ENCODE assay signal across 19 cellular contexts in the genomic region with DNA sequence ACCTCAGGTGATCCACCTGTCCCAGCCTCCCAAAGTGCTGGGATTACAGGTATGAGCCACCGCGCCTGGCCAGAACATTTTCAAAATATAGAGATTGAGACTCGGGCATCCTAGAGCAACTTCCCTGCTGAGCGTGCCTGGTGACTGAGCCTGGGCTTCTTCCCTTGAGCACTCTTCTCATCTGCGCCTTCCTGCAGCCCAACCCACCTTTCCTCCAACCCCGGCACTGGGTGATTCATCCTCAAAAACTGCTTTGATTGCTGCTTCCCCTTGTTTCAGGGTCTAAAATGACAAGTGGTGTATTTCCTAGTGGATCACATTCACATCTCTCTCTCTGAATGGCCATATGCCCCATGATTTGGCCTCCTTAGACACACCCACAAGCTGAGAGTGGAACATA.
"Had no signal": no experiment of that assay in that cellular context is flagged by ENCODE, and none has a peak within 500 bp of the region (broad histone marks: within the 10 kb centered on the region; RNA-seq: fewer than 3 reads in every experiment).

No MANE protein-coding gene starts in this region.

- ATAC-seq: activated CD8-positive, alpha-beta T cell treated with anti-CD3 and anti-CD28 coated beads for 36 hours; naive thymus-derived CD8-positive, alpha-beta T cell; stimulated activated effector memory CD8-positive, alpha-beta T cell treated with anti-CD3 and anti-CD28 coated beads, Interleukin-12 subunit alpha, Interleukin-12 subunit beta, amount 100 ng/mL, for 72 hours had no signal

- H3K27me3 ChIP-seq: esophagus squamous epithelium, right lobe of liver, stomach, upper lobe of left lung had no signal

- H3K27ac ChIP-seq: esophagus squamous epithelium, parathyroid adenoma, right lobe of liver, stomach, upper lobe of left lung had no signal

- H3K4me1 ChIP-seq: esophagus squamous epithelium, parathyroid adenoma, right lobe of liver, stomach, upper lobe of left lung had no signal

- H3K9me3 Mint-ChIP-seq: activated B cell treated with CpG ODN at 0.5 μM for 24 hours; activated CD8-positive, alpha-beta T cell treated with anti-CD3 and anti-CD28 coated beads for 36 hours; activated T-helper 2 cell treated with anti-CD3 and anti-CD28 coated beads, Interferon-gamma antibody, Interleukin-2, Interleukin-4, amounts not matched to agents 10 μg/mL and 5 μg/mL and 100 μg/mL, durations not matched to agents 14 hours and 24 hours and 36 hours; immature natural killer cell; naive thymus-derived CD8-positive, alpha-beta T cell; stimulated activated effector memory CD8-positive, alpha-beta T cell treated with anti-CD3 and anti-CD28 coated beads, Interleukin-12 subunit alpha, Interleukin-12 subunit beta, amount 100 ng/mL, for 72 hours; T-helper 2 cell treated with Interferon-gamma antibody and Interleukin-4, amounts not matched to agents 5 μg/mL and 100 μg/mL, for 36 hours had no signal

- H3K4me3 Mint-ChIP-seq: activated B cell treated with CpG ODN at 0.5 μM for 24 hours; activated CD8-positive, alpha-beta T cell treated with anti-CD3 and anti-CD28 coated beads for 36 hours; immature natural killer cell; naive thymus-derived CD8-positive, alpha-beta T cell; stimulated activated effector memory CD8-positive, alpha-beta T cell treated with anti-CD3 and anti-CD28 coated beads, Interleukin-12 subunit alpha, Interleukin-12 subunit beta, amount 100 ng/mL, for 72 hours; T-helper 2 cell treated with Interferon-gamma antibody and Interleukin-4, amounts not matched to agents 5 μg/mL and 100 μg/mL, for 36 hours had no signal

- DNase-seq: activated B cell treated with CpG ODN at 0.5 μM for 24 hours; activated CD4-positive, alpha-beta T cell treated with anti-CD3 and anti-CD28 coated beads for 48 hours; activated CD8-positive, alpha-beta T cell treated with anti-CD3 and anti-CD28 coated beads for 36 hours; activated naive CD4-positive, alpha-beta T cell treated with Interleukin-2 at 50 U/mL for 16 hours; activated T-cell treated with anti-CD3 and anti-CD28 coated beads, Interleukin-2, amount 50 U/mL, for 1 hour; anterior cingulate cortex; effector CD8-positive, alpha-beta T cell; esophagus squamous epithelium; immature natural killer cell; naive thymus-derived CD8-positive, alpha-beta T cell; right lobe of liver; small intestine; stimulated activated CD4-positive, alpha-beta T cell treated with anti-CD3 and anti-CD28 coated beads, Interleukin-4, amount 100 ng/mL, for 24 hours; stomach; upper lobe of left lung had no signal

- H3K27me3 Mint-ChIP-seq: activated B cell treated with CpG ODN at 0.5 μM for 24 hours; activated CD8-positive, alpha-beta T cell treated with anti-CD3 and anti-CD28 coated beads for 36 hours; naive thymus-derived CD8-positive, alpha-beta T cell had no signal

- H3K27ac Mint-ChIP-seq: activated B cell treated with CpG ODN at 0.5 μM for 24 hours; activated CD8-positive, alpha-beta T cell treated with anti-CD3 and anti-CD28 coated beads for 36 hours; activated T-helper 2 cell treated with anti-CD3 and anti-CD28 coated beads, Interferon-gamma antibody, Interleukin-2, Interleukin-4, amounts not matched to agents 10 μg/mL and 5 μg/mL and 100 μg/mL, durations not matched to agents 14 hours and 24 hours and 36 hours; naive thymus-derived CD8-positive, alpha-beta T cell; stimulated activated effector memory CD8-positive, alpha-beta T cell treated with anti-CD3 and anti-CD28 coated beads, Interleukin-12 subunit alpha, Interleukin-12 subunit beta, amount 100 ng/mL, for 72 hours; T-helper 2 cell treated with Interferon-gamma antibody and Interleukin-4, amounts not matched to agents 5 μg/mL and 100 μg/mL, for 36 hours had no signal

- H3K4me1 Mint-ChIP-seq: activated B cell treated with CpG ODN at 0.5 μM for 24 hours; immature natural killer cell; stimulated activated effector memory CD8-positive, alpha-beta T cell treated with anti-CD3 and anti-CD28 coated beads, Interleukin-12 subunit alpha, Interleukin-12 subunit beta, amount 100 ng/mL, for 72 hours had no signal
